Comparison of ENCODE assay signal across 19 cellular contexts in genomic region chr4:87493147-87493546, GRCh38. TPM values are rescaled to one million over a fixed set of nuclear protein-coding genes. Genes with fewer than 3 reads are reported as not detected.
A peak's percentile ranks its signal among the peaks of the same experiment; 100 is the strongest.
DNase-seq lines count a peak whose midpoint lies in the region; ATAC-seq, FAIRE-seq and TF ChIP-seq lines count a peak whose summit lies in the region.
"Had no signal": no experiment of that assay in that cellular context is flagged by ENCODE, and none has a peak within 500 bp of the region (broad histone marks: within the 10 kb centered on the region; RNA-seq: fewer than 3 reads in every experiment).

No MANE protein-coding gene starts in this region.

- peak; percentile 53 for DNase-seq in LNCaP clone FGC (ENCODE audit: low read depth)
- no peak for DNase-seq in coronary artery (ENCODE audit: low spot score)
- DNase-seq in thoracic aorta (ENCODE audit: low spot score) = no peak
- DNase-seq in GM12891 (ENCODE audit: insufficient read length, low spot score) = no peak
- DNase-seq in NCI-H2196 treated with DMSO at 0.1 percent for 48 hours (lab: John Stamatoyannopoulos, UW; ENCODE audit: unreplicated experiment) = no peak
- DNase-seq: HFFc6; NCI-H1092 treated with DMSO at 0.1 percent for 48 hours; NCI-H1694; NCI-H69; NK-92 treated with Interleukin-12 subunit alpha and Interleukin-12 subunit beta, amount 100 ng/mL, for 24 hours; OCI-M1 had no signal

- no peak for ATAC-seq in thoracic aorta (ENCODE audit: insufficient number of reproducible peaks, low FRiP score, low read depth)
- no peak for ATAC-seq in HG02852 (IDR thresholded peaks at IDR 0.05; ENCODE audit: unreplicated experiment)
- ATAC-seq: K562 had no signal

- no peaks in the 10 kb centered on the region for H3K9me3 ChIP-seq in muscle layer of colon (ENCODE audit: low read length)
- H3K9me3 ChIP-seq in thoracic aorta = no peaks in the 10 kb centered on the region

- H3K27ac ChIP-seq in coronary artery (peak overlapping the region; percentile 55 to 68), muscle layer of colon (ENCODE audit: low read depth, low read length) (peak overlapping the region; percentile 42), thoracic aorta (peak overlapping the region; percentile 40 to 65)
- H3K27ac ChIP-seq: RWPE1 had no signal

- no peak for TF ChIP-seq POLR2A in GM12891 (IDR thresholded peaks at IDR 0.05; ENCODE audit: low read depth, low read length)

- no peak overlapping the region for H3K4me3 ChIP-seq in LNCaP clone FGC (ENCODE audit: low read depth, low read length)
- no peak overlapping the region for H3K4me3 ChIP-seq in coronary artery
- no peak overlapping the region for H3K4me3 ChIP-seq in muscle layer of colon (ENCODE audit: low read depth in 1 of 2, low read length in 2 of 2)
- no peak overlapping the region for H3K4me3 ChIP-seq in thoracic aorta
- H3K4me3 ChIP-seq: K562 had no signal

- peaks cover 41% of the 10 kb centered on the region for H3K4me1 ChIP-seq in muscle layer of colon (ENCODE audit: insufficient read depth, low read length)
- peaks cover 12 to 44% of the 10 kb centered on the region in 2 donors for H3K4me1 ChIP-seq in thoracic aorta (ENCODE audit: control insufficient read depth in 1 of 2, low read depth in 2 of 2)

- FAIRE-seq in GM12891 (lab: Jason Lieb, UNC) = no peak
- FAIRE-seq: K562 had no signal

- H3K36me3 ChIP-seq in muscle layer of colon (ENCODE audit: insufficient read depth, low read length) = peaks cover 78% of the 10 kb centered on the region
- peaks cover 72% of the 10 kb centered on the region for H3K36me3 ChIP-seq in thoracic aorta

- no peak overlapping the region for H3K9ac ChIP-seq in muscle layer of colon (ENCODE audit: low read length)

- H3K27me3 ChIP-seq in muscle layer of colon (ENCODE audit: control insufficient read depth in 1 of 2, insufficient read depth in 2 of 2, low read length in 2 of 2) = no peaks in the 10 kb centered on the region
- no peaks in the 10 kb centered on the region for H3K27me3 ChIP-seq in thoracic aorta (replicated peaks; ENCODE audit: insufficient read depth)

- no peak for TF ChIP-seq CTCF in LNCaP clone FGC (IDR thresholded peaks at IDR 0.05; ENCODE audit: control insufficient read depth, extremely low read depth, insufficient read depth)
- no peak for TF ChIP-seq CTCF in coronary artery (IDR thresholded peaks at IDR 0.05)
- TF ChIP-seq CTCF in thoracic aorta (IDR thresholded peaks at IDR 0.05) = no peak

TF ChIP-seq in GM12891, 5 proteins besides CTCF, POLR2A, EP300 and RAD21:
- TF ChIP-seq SPI1 (IDR thresholded peaks at IDR 0.05; ENCODE audit: low read depth, low read length) (no peak), POLR2AphosphoS5 (IDR thresholded peaks at IDR 0.05; ENCODE audit: low read depth, low read length) (no peak)

RNA-seq across cellular contexts. Expression of gene SPARCL1, which starts 36.0 kb away (rescaled TPM):
- total RNA-seq in thoracic aorta = 1,000 to 10,000 TPM; 1,225 to 2,315 TPM
- polyA plus RNA-seq in GM12891 (2012; ENCODE audit: low read depth, missing spikeins) = not detected
- total RNA-seq: Daoy, HFFc6, MCF 10A had no signal
- polyA plus RNA-seq: AG04450, BJ had no signal
